ENCODE assay signal across 1 cellular context in genomic region chr16:20741555-20742285, GRCh38.
TF ChIP-seq lines count a peak whose summit lies in the region.

A gene with protein sequence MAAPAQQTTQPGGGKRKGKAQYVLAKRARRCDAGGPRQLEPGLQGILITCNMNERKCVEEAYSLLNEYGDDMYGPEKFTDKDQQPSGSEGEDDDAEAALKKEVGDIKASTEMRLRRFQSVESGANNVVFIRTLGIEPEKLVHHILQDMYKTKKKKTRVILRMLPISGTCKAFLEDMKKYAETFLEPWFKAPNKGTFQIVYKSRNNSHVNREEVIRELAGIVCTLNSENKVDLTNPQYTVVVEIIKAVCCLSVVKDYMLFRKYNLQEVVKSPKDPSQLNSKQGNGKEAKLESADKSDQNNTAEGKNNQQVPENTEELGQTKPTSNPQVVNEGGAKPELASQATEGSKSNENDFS (minus strand): TSS chr16:20741818. CDS start chr16:20741739, 79 bp downstream.

TF ChIP-seq in HEK293, 187 proteins besides CTCF, POLR2A, EP300 and RAD21 (continued from another document):
- TF ChIP-seq ZSCAN5A (tag by site-specific recombination; IDR thresholded peaks at IDR 0.05) = peak; percentile 88; the same call in 1 of the 2 replicates
- TF ChIP-seq, protein P1, sequence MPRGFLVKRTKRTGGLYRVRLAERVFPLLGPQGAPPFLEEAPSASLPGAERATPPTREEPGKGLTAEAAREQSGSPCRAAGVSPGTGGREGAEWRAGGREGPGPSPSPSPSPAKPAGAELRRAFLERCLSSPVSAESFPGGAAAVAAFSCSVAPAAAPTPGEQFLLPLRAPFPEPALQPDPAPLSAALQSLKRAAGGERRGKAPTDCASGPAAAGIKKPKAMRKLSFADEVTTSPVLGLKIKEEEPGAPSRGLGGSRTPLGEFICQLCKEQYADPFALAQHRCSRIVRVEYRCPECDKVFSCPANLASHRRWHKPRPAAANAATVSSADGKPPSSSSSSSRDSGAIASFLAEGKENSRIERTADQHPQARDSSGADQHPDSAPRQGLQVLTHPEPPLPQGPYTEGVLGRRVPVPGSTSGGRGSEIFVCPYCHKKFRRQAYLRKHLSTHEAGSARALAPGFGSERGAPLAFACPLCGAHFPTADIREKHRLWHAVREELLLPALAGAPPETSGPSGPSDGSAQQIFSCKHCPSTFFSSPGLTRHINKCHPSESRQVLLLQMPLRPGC (tag by site-specific recombination; IDR thresholded peaks at IDR 0.05) = peak; percentile 77; the same call in 1 of the 2 replicates
- peak; percentile 69; the same call in 1 of the 2 replicates for TF ChIP-seq ZNF792 (tag by site-specific recombination; IDR thresholded peaks at IDR 0.05)
